Comparison of ENCODE assay signal across 1 cellular context in genomic region chr15:68344600-68344999, GRCh38.
TF ChIP-seq lines count a peak whose summit lies in the region.

No MANE protein-coding gene starts in this region.

TF ChIP-seq in HEK293, 187 proteins besides CTCF, POLR2A, EP300 and RAD21 (continued from another document):
- no peak for TF ChIP-seq PRDM6 (tag by site-specific recombination; IDR thresholded peaks at IDR 0.05)
- no peak for TF ChIP-seq BCL6B (tag by site-specific recombination; IDR thresholded peaks at IDR 0.05)
- TF ChIP-seq ZNF629 (tag by site-specific recombination; IDR thresholded peaks at IDR 0.05), result peak; percentile 78
- no peak for TF ChIP-seq ZNF394 (tag by site-specific recombination; IDR thresholded peaks at IDR 0.05; ENCODE audit: borderline replicate concordance)
- TF ChIP-seq ZNF514 (tag by site-specific recombination; IDR thresholded peaks at IDR 0.05), result no peak
- TF ChIP-seq ZNF280C (tag by site-specific recombination; IDR thresholded peaks at IDR 0.05), result no peak
- TF ChIP-seq ZBTB26 (tag by site-specific recombination; optimal IDR thresholded peaks at IDR 0.05), result no peak
- TF ChIP-seq PRDM4 (tag by site-specific recombination; IDR thresholded peaks at IDR 0.05), result no peak
- no peak for TF ChIP-seq ZNF555 (tag by site-specific recombination; conservative IDR thresholded peaks at IDR 0.05)
- TF ChIP-seq ZNF138 (tag by site-specific recombination; IDR thresholded peaks at IDR 0.05; ENCODE audit: borderline replicate concordance), result no peak
- no peak for TF ChIP-seq ZNF10 (tag by site-specific recombination; IDR thresholded peaks at IDR 0.05)
- no peak for TF ChIP-seq ZNF274 (IDR thresholded peaks at IDR 0.05; ENCODE audit: low read length)
- no peak for TF ChIP-seq ZNF274 (tag by site-specific recombination; IDR thresholded peaks at IDR 0.05; ENCODE audit: borderline replicate concordance)
- no peak for TF ChIP-seq ZNF776 (tag by site-specific recombination; IDR thresholded peaks at IDR 0.05; ENCODE audit: borderline replicate concordance)
- TF ChIP-seq ZNF544 (tag by site-specific recombination; IDR thresholded peaks at IDR 0.05), result no peak
- no peak for TF ChIP-seq ZNF791 (tag by site-specific recombination; IDR thresholded peaks at IDR 0.05)
- no peak for TF ChIP-seq ZFP41 (tag by site-specific recombination; IDR thresholded peaks at IDR 0.05; ENCODE audit: borderline replicate concordance)
- TF ChIP-seq ZFHX2 (tag by site-specific recombination; conservative IDR thresholded peaks at IDR 0.05), result peak; percentile 45
- no peak for TF ChIP-seq ZNF501 (tag by site-specific recombination; IDR thresholded peaks at IDR 0.05)
- no peak for TF ChIP-seq ZNF707 (tag by site-specific recombination; IDR thresholded peaks at IDR 0.05)
- no peak for TF ChIP-seq ZNF621 (tag by site-specific recombination; IDR thresholded peaks at IDR 0.05)
